Comparison of ENCODE assay signal across 24 cellular contexts in genomic region chr15:56752986-56753385, GRCh38.
"Had no signal": no experiment of that assay in that cellular context is flagged by ENCODE, and none has a peak within 500 bp of the region (broad histone marks: within the 10 kb centered on the region; RNA-seq: fewer than 3 reads in every experiment).

No MANE protein-coding gene starts in this region.

- ATAC-seq: activated CD8-positive, alpha-beta memory T cell treated with anti-CD3 and anti-CD28 coated beads, Interleukin-2, amount 10 ng/mL, durations not matched to agents 7 days and 5 days; activated CD8-positive, alpha-beta T cell treated with anti-CD3 and anti-CD28 coated beads, Interleukin-2, amount 10 ng/mL, durations not matched to agents 7 days and 5 days had no signal

- H3K27me3 ChIP-seq: adrenal gland, ascending aorta, breast epithelium, cardiac muscle cell, colonic mucosa had no signal

- H3K4me3 ChIP-seq: adrenal gland, ascending aorta, breast epithelium, cardiac muscle cell, colonic mucosa had no signal

- H3K27ac ChIP-seq: adrenal gland, ascending aorta, breast epithelium, cardiac muscle cell, colonic mucosa, epithelial cell of prostate had no signal

- DNase-seq: activated CD4-positive, alpha-beta memory T cell treated with anti-CD3 and anti-CD28 coated beads for 36 hours; activated CD4-positive, alpha-beta T cell treated with anti-CD3 and anti-CD28 coated beads for 1 hour; activated CD4-positive, alpha-beta T cell treated with anti-CD3 and anti-CD28 coated beads for 48 hours; activated CD4-positive, CD25-positive, alpha-beta regulatory T cell; activated CD8-positive, alpha-beta memory T cell treated with anti-CD3 and anti-CD28 coated beads, Interleukin-2, amount 10 ng/mL, durations not matched to agents 7 days and 5 days; activated CD8-positive, alpha-beta memory T cell treated with anti-CD3 and anti-CD28 coated beads, Interleukin-2, amount 50 U/mL, for 4 hours; activated CD8-positive, alpha-beta T cell treated with anti-CD3 and anti-CD28 coated beads, Interleukin-2, amount 10 ng/mL, durations not matched to agents 7 days and 5 days; activated effector memory CD4-positive, alpha-beta T cell treated with anti-CD3 and anti-CD28 coated beads, Interleukin-2, amount 50 U/mL, for 16 hours; activated naive CD4-positive, alpha-beta T cell; activated naive CD4-positive, alpha-beta T cell treated with anti-CD3 and anti-CD28 coated beads, Interleukin-2, amount 50 U/mL, for 16 hours; activated T-cell treated with anti-CD3 and anti-CD28 coated beads, Interleukin-2, amount 50 U/mL, for 1 hour; activated T-cell treated with anti-CD3 and anti-CD28 coated beads, Interleukin-2, amount 50 U/mL, for 48 hours; adrenal gland; central memory CD4-positive, alpha-beta T cell; cerebellar nuclear complex; colonic mucosa; effector CD8-positive, alpha-beta T cell; foreskin fibroblast; head of caudate nucleus; T-helper 2 cell had no signal

- H3K9me3 ChIP-seq: adrenal gland, ascending aorta, breast epithelium, colonic mucosa had no signal

- H3K36me3 ChIP-seq: adrenal gland, ascending aorta, breast epithelium, cardiac muscle cell, colonic mucosa had no signal

- H3K4me1 ChIP-seq: breast epithelium, colonic mucosa had no signal
